35 cellular contexts compared by ENCODE assay signal in the genomic region with DNA sequence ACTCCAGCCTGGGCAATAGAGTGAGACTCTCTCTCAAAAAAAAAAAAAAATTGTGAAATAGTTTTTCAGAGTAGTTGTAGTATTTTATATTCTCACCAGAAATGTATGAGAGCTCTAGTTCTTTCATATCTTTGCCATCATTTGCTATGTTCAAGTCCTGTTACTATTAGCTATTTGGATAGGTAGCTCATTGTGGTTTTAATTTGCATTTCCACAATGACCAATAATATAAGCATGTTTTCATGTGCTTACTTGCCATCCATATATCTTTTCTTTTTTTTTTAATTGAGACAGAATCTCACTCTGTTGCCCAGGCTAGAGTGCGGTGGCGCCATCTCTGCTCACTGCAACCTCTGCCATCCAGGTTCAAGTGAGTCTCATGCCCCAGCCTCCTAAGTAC. TPM values are rescaled to one million over a fixed set of nuclear protein-coding genes. Genes with fewer than 3 reads are reported as not detected.
"Had no signal": no experiment of that assay in that cellular context is flagged by ENCODE, and none has a peak within 500 bp of the region (broad histone marks: within the 10 kb centered on the region; RNA-seq: fewer than 3 reads in every experiment).

No MANE protein-coding gene starts in this region.

- H3K4me1 ChIP-seq: adrenal gland, breast epithelium had no signal

- H3K27me3 ChIP-seq: adrenal gland, body of pancreas, breast epithelium had no signal

- H3K27ac ChIP-seq: adrenal gland, body of pancreas, brain microvascular endothelial cell, breast epithelium, cardiac muscle cell, VCaP had no signal

- ATAC-seq: activated CD8-positive, alpha-beta T cell treated with anti-CD3 and anti-CD28 coated beads for 36 hours; activated naive CD4-positive, alpha-beta T cell treated with anti-CD3 and anti-CD28 coated beads, Interleukin-2, amount 50 U/mL, for 72 hours; activated T-cell treated with anti-CD3 and anti-CD28 coated beads, Interleukin-2, amount 50 U/mL, for 4 hours; activated T-cell treated with anti-CD3 and anti-CD28 coated beads, Interleukin-2, amount 50 U/mL, for 72 hours; activated T-helper 17 cell treated with anti-CD3 and anti-CD28 coated beads, Interleukin-2, amount 50 U/mL, for 72 hours; body of pancreas; T-cell; T-helper 17 cell had no signal

- H3K9me3 ChIP-seq: adrenal gland, body of pancreas, breast epithelium had no signal

- DNase-seq: activated B cell treated with CpG ODN at 0.5 μM for 24 hours; activated CD4-positive, alpha-beta memory T cell treated with anti-CD3 and anti-CD28 coated beads for 36 hours; activated CD4-positive, alpha-beta T cell treated with anti-CD3 and anti-CD28 coated beads for 4 hours; activated CD4-positive, alpha-beta T cell treated with anti-CD3 and anti-CD28 coated beads, Interleukin-2, amount 10 ng/mL, durations not matched to agents 24 days and 14 days; activated CD4-positive, alpha-beta T cell treated with anti-CD3 and anti-CD28 coated beads, Interleukin-2, amount 50 U/mL, for 1 hour; activated CD4-positive, alpha-beta T cell treated with anti-CD3 and anti-CD28 coated beads, Interleukin-2, amount 50 U/mL, for 4 hours; activated CD4-positive, CD25-positive, alpha-beta regulatory T cell treated with anti-CD3 and anti-CD28 coated beads, Interleukin-2, amount 50 U/mL, for 72 hours; activated CD8-positive, alpha-beta memory T cell treated with anti-CD3 and anti-CD28 coated beads, Interleukin-2, amount 50 U/mL, for 4 hours; activated CD8-positive, alpha-beta T cell treated with anti-CD3 and anti-CD28 coated beads for 36 hours; activated effector memory CD4-positive, alpha-beta T cell treated with anti-CD3 and anti-CD28 coated beads, Interleukin-2, amount 50 U/mL, for 16 hours; activated gamma-delta T cell treated with Interleukin-2 at 50 U/mL for 16 hours; activated naive CD4-positive, alpha-beta T cell; activated naive CD4-positive, alpha-beta T cell treated with anti-CD3 and anti-CD28 coated beads for 36 hours; activated naive CD4-positive, alpha-beta T cell treated with anti-CD3 and anti-CD28 coated beads, Interleukin-2, amount 50 U/mL, for 16 hours; activated naive CD8-positive, alpha-beta T cell treated with anti-CD3 and anti-CD28 coated beads for 36 hours; activated T-cell treated with anti-CD3 and anti-CD28 coated beads for 4 hours; activated T-cell treated with anti-CD3 and anti-CD28 coated beads, Interleukin-2, amount 50 U/mL, for 1 hour; activated T-cell treated with anti-CD3 and anti-CD28 coated beads, Interleukin-2, amount 50 U/mL, for 4 hours; activated T-cell treated with anti-CD3 and anti-CD28 coated beads, Interleukin-2, amount 50 U/mL, for 72 hours; adrenal gland; amniotic stem cell; aorta; body of pancreas; brain microvascular endothelial cell; caudate nucleus; cerebellar nuclear complex; T-cell; T-helper 17 cell had no signal

- H3K36me3 ChIP-seq: adrenal gland, brain microvascular endothelial cell, breast epithelium, cardiac muscle cell had no signal

- H3K4me3 ChIP-seq: adrenal gland, body of pancreas, breast epithelium, cardiac muscle cell had no signal

RNA-seq across cellular contexts. Expression of a gene that starts 19.8 kb away (rescaled TPM):
- total RNA-seq: activated CD4-positive, alpha-beta memory T cell treated with anti-CD3 and anti-CD28 coated beads for 36 hours; activated CD4-positive, alpha-beta T cell treated with anti-CD3 and anti-CD28 coated beads, Interleukin-2, amount 10 ng/mL, durations not matched to agents 24 days and 14 days; activated T-helper 1 cell treated with anti-CD3 and anti-CD28 coated beads, Interleukin-12 subunit alpha, Interleukin-12 subunit beta, Interleukin-2, Interleukin-4 antibody, amounts not matched to agents 30 ng/mL and 10 ng/mL and 1 ng/mL, durations not matched to agents 14 hours and 24 hours and 36 hours; T-helper 1 cell treated with Interleukin-12 subunit alpha and Interleukin-12 subunit beta and Interleukin-4 antibody, amounts not matched to agents 30 ng/mL and 1 ng/mL, for 36 hours; T-helper 17 cell had no signal
